10 cellular contexts compared by ENCODE assay signal in the genomic region with DNA sequence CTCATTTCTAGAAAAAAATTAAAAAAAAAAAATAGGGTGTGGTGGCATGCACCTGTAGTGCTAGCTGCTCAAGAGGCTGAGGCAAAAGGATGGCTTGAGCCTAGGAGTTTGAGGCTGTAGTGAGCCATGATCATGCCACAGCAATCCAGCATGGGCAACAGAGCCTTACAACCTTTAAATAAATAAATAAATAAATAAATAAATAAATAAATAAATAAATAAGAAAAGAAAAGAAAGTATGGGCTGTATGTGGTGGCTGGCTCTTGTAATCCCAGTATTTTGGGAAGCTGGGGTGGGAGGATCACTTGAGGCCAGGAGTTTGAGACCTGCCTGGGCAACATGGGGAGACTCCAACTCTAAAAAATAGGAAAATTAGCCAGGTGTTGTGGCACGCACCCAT.
"Had no signal": no experiment of that assay in that cellular context is flagged by ENCODE, and none has a peak within 500 bp of the region (broad histone marks: within the 10 kb centered on the region; RNA-seq: fewer than 3 reads in every experiment).

No MANE protein-coding gene starts in this region.

- ATAC-seq: GM23338, HCT116, HepG2 had no signal

- H3K4me2 ChIP-seq: GM23338, KMS-11 had no signal

- H3K9me3 ChIP-seq: HAP-1 had no signal

- H3K9ac ChIP-seq: KMS-11 had no signal

- FAIRE-seq: H1, H54, HepG2 had no signal

- DNase-seq: Karpas-422, KBM-7 had no signal

- H3K4me3 ChIP-seq: GM23338, HAP-1 had no signal

- H2AFZ ChIP-seq: GM23338 had no signal

- H3K4me1 ChIP-seq: HAP-1 had no signal

- H3K27ac ChIP-seq: HL-60, KMS-11 had no signal
